9 cellular contexts compared by ENCODE assay signal in the genomic region with DNA sequence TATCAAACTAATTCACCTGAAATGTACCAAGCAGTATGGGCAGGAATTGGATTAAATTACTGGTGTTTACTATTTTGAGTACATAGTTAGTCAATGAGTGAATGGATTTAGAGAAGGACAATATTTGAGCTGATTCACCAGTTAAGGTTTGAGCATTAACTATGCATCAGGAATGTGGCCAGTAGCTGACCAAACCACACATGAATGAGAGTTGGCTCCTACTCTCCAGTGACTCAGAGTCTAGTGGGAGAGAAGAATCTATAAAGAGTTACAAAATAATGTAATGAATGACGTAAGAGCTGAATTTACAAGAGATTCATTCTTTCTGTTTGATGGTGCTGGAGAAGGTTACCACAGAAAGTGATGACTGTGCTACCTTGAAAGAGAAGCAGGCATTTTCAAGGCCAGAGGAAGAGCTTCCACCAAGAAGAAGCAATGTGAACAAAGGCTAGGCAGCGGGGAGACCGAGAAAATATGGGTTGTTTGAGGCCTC. TPM values are rescaled to one million over a fixed set of nuclear protein-coding genes. Genes with fewer than 3 reads are reported as not detected.
DNase-seq lines count a peak whose midpoint lies in the region; ATAC-seq, FAIRE-seq and TF ChIP-seq lines count a peak whose summit lies in the region.
"Had no signal": no experiment of that assay in that cellular context is flagged by ENCODE, and none has a peak within 500 bp of the region (broad histone marks: within the 10 kb centered on the region; RNA-seq: fewer than 3 reads in every experiment).

No MANE protein-coding gene starts in this region.

- H3K36me3 Mint-ChIP-seq in HFFc6 (ENCODE audit: low read depth) (no peaks in the 10 kb centered on the region), WTC11 (no peaks in the 10 kb centered on the region)

- no peaks in the 10 kb centered on the region for H4K20me1 ChIP-seq in keratinocyte (ENCODE audit: control insufficient read depth, extremely low read depth, insufficient read depth, low read length)

- H3K9me1 ChIP-seq in keratinocyte (ENCODE audit: control insufficient read depth, extremely low read depth, insufficient read depth, low read length), result peaks cover 2% of the 10 kb centered on the region

- H3K27me3 ChIP-seq in keratinocyte (ENCODE audit: control insufficient read depth, extremely low read depth, insufficient read depth, low read length), result no peaks in the 10 kb centered on the region

- peak overlapping the region; percentile 45 for H3K4me3 Mint-ChIP-seq in HFFc6
- no peak overlapping the region for H3K4me3 Mint-ChIP-seq in WTC11

- FAIRE-seq in keratinocyte (lab: Jason Lieb, UNC), result peak; percentile 85

- peak overlapping the region; percentile 55 for H3K9ac ChIP-seq in keratinocyte (ENCODE audit: control insufficient read depth, extremely low read depth, insufficient read depth, low read length)

- H3K27me3 Mint-ChIP-seq in HFFc6 (ENCODE audit: insufficient read depth) (no peaks in the 10 kb centered on the region), WTC11 (ENCODE audit: low read depth) (no peaks in the 10 kb centered on the region)

- ATAC-seq in WTC11 (no peak), HG03280 (IDR thresholded peaks at IDR 0.05; ENCODE audit: unreplicated experiment) (no peak)

- DNase-seq in A172 (ENCODE audit: low spot score) (peak; percentile 97), HFFc6 (peak; percentile 99), WTC11 (ENCODE audit: low spot score) (no peak), keratinocyte (ENCODE audit: low read depth, low spot score) (peak; percentile 91), RPMI8226 (no peak), NCI-H1417 (lab: John Stamatoyannopoulos, UW) (no peak), superior temporal gyrus (ENCODE audit: extremely low spot score) (no peak)
- DNase-seq: activated CD4-positive, alpha-beta T cell treated with anti-CD3 and anti-CD28 coated beads, Interleukin-2, amount 50 U/mL, for 1 hour had no signal

- peaks cover 55% of the 10 kb centered on the region for H3K4me1 ChIP-seq in keratinocyte (ENCODE audit: control insufficient read depth, extremely low read depth, insufficient read depth, low read length)

- no peak overlapping the region for H3K4me3 ChIP-seq in keratinocyte (ENCODE audit: control insufficient read depth in 2 of 3, extremely low read depth in 1 of 3, insufficient read depth in 2 of 3, low read depth in 1 of 3, low read length in 3 of 3)

- H3K27ac Mint-ChIP-seq in HFFc6, result peak overlapping the region; percentile 91
- H3K27ac Mint-ChIP-seq in WTC11, result peak overlapping the region; percentile 72; the same call in 1 of the 2 replicates

- no peak overlapping the region for H2AFZ ChIP-seq in keratinocyte (ENCODE audit: control insufficient read depth, low read length)

- H3K4me2 ChIP-seq in keratinocyte (ENCODE audit: control insufficient read depth, extremely low read depth, insufficient read depth, low read depth, low read length), result peak overlapping the region; percentile 57

- CTCF ChIA-PET in WTC11 (lab: Charles Lee), result no interaction called here

- no peak for TF ChIP-seq CTCF in HFFc6 (IDR thresholded peaks at IDR 0.05)
- TF ChIP-seq CTCF in WTC11 (IDR thresholded peaks at IDR 0.05), result no peak
- no peak for TF ChIP-seq CTCF in keratinocyte (optimal IDR thresholded peaks at IDR 0.05 in 1 of 3, IDR thresholded peaks at IDR 0.05 in 1 of 3, conservative IDR thresholded peaks at IDR 0.05 in 1 of 3; ENCODE audit: extremely low read depth in 1 of 3, insufficient read depth in 2 of 3, low read length in 3 of 3)

- dilution Hi-C loops in keratinocyte (cut with MboI; ENCODE audit: extremely low pct_ligation_motif_present, low sequenced_read_pairs), result no loop called here

- no peaks in the 10 kb centered on the region for H3K9me3 ChIP-seq in keratinocyte (ENCODE audit: control insufficient read depth, low read depth, low read length)

- H3K9me3 Mint-ChIP-seq in HFFc6 (no peaks in the 10 kb centered on the region), WTC11 (no peaks in the 10 kb centered on the region)

- POLR2A ChIA-PET in WTC11 (lab: Charles Lee), result no interaction called here

- H3K4me1 Mint-ChIP-seq in HFFc6 (ENCODE audit: low read depth), result peaks cover 61% of the 10 kb centered on the region
- H3K4me1 Mint-ChIP-seq in WTC11, result 0 out of 2 replicates have a peak, but pooled peaks cover 2% of the 10 kb centered on the region

- H3K79me2 ChIP-seq in keratinocyte (ENCODE audit: control insufficient read depth, insufficient read depth, low read length), result peaks cover 62% of the 10 kb centered on the region

- peaks cover 13 to 25% of the 10 kb centered on the region in 2 experiments for H3K36me3 ChIP-seq in keratinocyte (ENCODE audit: control insufficient read depth in 2 of 2, extremely low read depth in 1 of 2, insufficient read depth in 2 of 2, low read length in 2 of 2)

- H3K27ac ChIP-seq in keratinocyte (ENCODE audit: control insufficient read depth, insufficient read depth, low read length), result peak overlapping the region; percentile 77

TF ChIP-seq in WTC11, 78 proteins besides CTCF, POLR2A, EP300 and RAD21 (continues in another document):
- TF ChIP-seq NFATC4 (CRISPR knock-in tag; IDR thresholded peaks at IDR 0.05), result no peak
- TF ChIP-seq, protein P1, sequence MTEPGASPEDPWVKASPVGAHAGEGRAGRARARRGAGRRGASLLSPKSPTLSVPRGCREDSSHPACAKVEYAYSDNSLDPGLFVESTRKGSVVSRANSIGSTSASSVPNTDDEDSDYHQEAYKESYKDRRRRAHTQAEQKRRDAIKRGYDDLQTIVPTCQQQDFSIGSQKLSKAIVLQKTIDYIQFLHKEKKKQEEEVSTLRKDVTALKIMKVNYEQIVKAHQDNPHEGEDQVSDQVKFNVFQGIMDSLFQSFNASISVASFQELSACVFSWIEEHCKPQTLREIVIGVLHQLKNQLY (CRISPR knock-in tag; IDR thresholded peaks at IDR 0.05), result no peak
- TF ChIP-seq NR1H2 (CRISPR knock-in tag; IDR thresholded peaks at IDR 0.05), result no peak

RNA-seq across cellular contexts. Expression of a gene that starts 6.6 kb away (rescaled TPM):
- total RNA-seq in A172 (2014; rRNA removed; shearing (Covaris generic)), result 32.4 and 68.3 TPM in 2 replicates
- 1 to 10 TPM in 4 of 6 experiments, under 1 TPM in 2; 0.83 to 1.5 (median 1.2) TPM for total RNA-seq in HFFc6 (2021; fragmentation: NEBNext Ultra II Directional; extraction: Animal tissue kit (Norgen Biotek cat#: 25700))
- total RNA-seq in WTC11 (2021), result 0.74 to 0.82 TPM (median 0.82 TPM) in 3 replicates
- 117 to 205 TPM (median 161 TPM) in 3 replicates for polyA plus RNA-seq in keratinocyte
- polyA plus RNA-seq in keratinocyte (2011; ENCODE audit: low read depth), result 793 TPM
- polyA plus RNA-seq in keratinocyte (2011; cell fraction: cytosol; rRNA removed), result 162 and 291 TPM in 2 replicates
- 146 and 197 TPM in 2 replicates for polyA plus RNA-seq in keratinocyte (2011; cell fraction: nucleus; rRNA removed)
- 120 and 252 TPM in 2 replicates for polyA plus RNA-seq in keratinocyte (2012; ENCODE audit: low replicate concordance)
- 22.3 to 75.6 TPM (median 54.2 TPM) in 3 replicates for polyA minus RNA-seq in keratinocyte
- polyA minus RNA-seq in keratinocyte (2011; cell fraction: cytosol; rRNA and poly(A)+ RNA removed), result 69.1 TPM
- polyA minus RNA-seq in keratinocyte (2011; cell fraction: nucleus; rRNA and poly(A)+ RNA removed), result 35.8 and 62.9 TPM in 2 replicates

RNA-seq across cellular contexts. Expression of a gene that starts 9.9 kb away (rescaled TPM):
- total RNA-seq in A172 (2014; rRNA removed; shearing (Covaris generic)), result not detected in 2 replicates
- total RNA-seq in HFFc6 (2021; fragmentation: NEBNext Ultra II Directional; extraction: Animal tissue kit (Norgen Biotek cat#: 25700)), result not detected
- not detected in 3 replicates for total RNA-seq in WTC11 (2021)
- not detected in 3 replicates for polyA plus RNA-seq in keratinocyte
- 0.47 TPM for polyA plus RNA-seq in keratinocyte (2011; ENCODE audit: low read depth)
- not detected in 2 replicates for polyA plus RNA-seq in keratinocyte (2011; cell fraction: cytosol; rRNA removed)
- not detected in 2 replicates for polyA plus RNA-seq in keratinocyte (2011; cell fraction: nucleus; rRNA removed)
- polyA plus RNA-seq in keratinocyte (2012; ENCODE audit: low replicate concordance), result 1.4 TPM in 1 of 2 replicates, not detected in the other
- polyA minus RNA-seq in keratinocyte, result not detected in 3 replicates
- not detected for polyA minus RNA-seq in keratinocyte (2011; cell fraction: cytosol; rRNA and poly(A)+ RNA removed)
- not detected in 2 replicates for polyA minus RNA-seq in keratinocyte (2011; cell fraction: nucleus; rRNA and poly(A)+ RNA removed)

RNA-seq across cellular contexts. Expression of a gene that starts 18.0 kb away (rescaled TPM):
- 0.10 TPM in 1 of 2 replicates, not detected in the other for total RNA-seq in A172 (2014; rRNA removed; shearing (Covaris generic))
- 1 to 10 TPM in 5 of 6 experiments, under 1 TPM in 1; 0.83 to 2.0 (median 1.3) TPM for total RNA-seq in HFFc6 (2021; fragmentation: NEBNext Ultra II Directional; extraction: Animal tissue kit (Norgen Biotek cat#: 25700))
- total RNA-seq in WTC11 (2021), result 0.48 to 1.3 TPM (median 1.0 TPM) in 3 replicates
- 0.37 to 0.51 TPM (median 0.40 TPM) in 3 replicates for polyA plus RNA-seq in keratinocyte
- 43.7 TPM for polyA plus RNA-seq in keratinocyte (2011; ENCODE audit: low read depth)
- 0.22 TPM in 1 of 2 replicates, not detected in the other for polyA plus RNA-seq in keratinocyte (2011; cell fraction: cytosol; rRNA removed)
- polyA plus RNA-seq in keratinocyte (2011; cell fraction: nucleus; rRNA removed), result 1.1 and 1.6 TPM in 2 replicates
- 0.45 and 22.2 TPM in 2 replicates for polyA plus RNA-seq in keratinocyte (2012; ENCODE audit: low replicate concordance)
- 0.10 to 0.42 TPM in 2 of 3 replicates, not detected in the other for polyA minus RNA-seq in keratinocyte
- polyA minus RNA-seq in keratinocyte (2011; cell fraction: cytosol; rRNA and poly(A)+ RNA removed), result not detected
- 0.95 and 1.1 TPM in 2 replicates for polyA minus RNA-seq in keratinocyte (2011; cell fraction: nucleus; rRNA and poly(A)+ RNA removed)

Comparison
In these comparisons a context has a peak if more than half of its experiments do, and no peak if none do; other contexts are left out.
1. DNase-seq: peak in A172 (single experiment), HFFc6 (single experiment) and keratinocyte (single experiment); none in WTC11 (single experiment), RPMI8226 (single experiment), NCI-H1417 (0 of 3) and superior temporal gyrus (single experiment).
2. RNA of a gene that starts 6.6 kb away (total RNA-seq): 32.4 to 68.3 TPM in A172; 0.83 to 1.5 TPM in HFFc6 and 0.74 to 0.82 TPM in WTC11; every median in the first group is over 10 times any median in the second.